Comparison of ENCODE assay signal across 21 cellular contexts in genomic region chr18:50422286-50422898, GRCh38. TPM values are rescaled to one million over a fixed set of nuclear protein-coding genes. Genes with fewer than 3 reads are reported as not detected.
DNase-seq lines count a peak whose midpoint lies in the region; ATAC-seq, FAIRE-seq and TF ChIP-seq lines count a peak whose summit lies in the region.
"Had no signal": no experiment of that assay in that cellular context is flagged by ENCODE, and none has a peak within 500 bp of the region (broad histone marks: within the 10 kb centered on the region; RNA-seq: fewer than 3 reads in every experiment).

No MANE protein-coding gene starts in this region.

- H3K36me3 Mint-ChIP-seq in astrocyte (ENCODE audit: low read depth, unreplicated experiment), result no peaks in the 10 kb centered on the region
- H3K36me3 Mint-ChIP-seq: CD14-positive monocyte; CD8-positive, alpha-beta T cell had no signal

- H3K27ac ChIP-seq in SK-N-SH (ENCODE audit: low read depth in 2 of 2, low read length in 1 of 2) (no peak overlapping the region), astrocyte (ENCODE audit: low read depth, low read length) (no peak overlapping the region), osteoblast (ENCODE audit: low read depth, low read length) (no peak overlapping the region)
- H3K27ac ChIP-seq: 22Rv1 had no signal

- peaks cover 6% of the 10 kb centered on the region for H3K9me3 Mint-ChIP-seq in astrocyte (ENCODE audit: unreplicated experiment)

- no peaks in the 10 kb centered on the region for H3K27me3 Mint-ChIP-seq in astrocyte (ENCODE audit: low read depth, unreplicated experiment)

- WGBS in SK-N-SH (ENCODE audit: low lambda C conversion rate), result 9% methylated on average over 2 of the region's 2 CpGs

- ATAC-seq in SK-N-SH treated with all-trans-retinoic acid at 6 μM for 48 hours (no peak), HG03520 (IDR thresholded peaks at IDR 0.05; ENCODE audit: unreplicated experiment) (no peak)
- ATAC-seq: CD8-positive, alpha-beta T cell had no signal

- no peaks in the 10 kb centered on the region for H3K9me3 ChIP-seq in SK-N-SH
- H3K9me3 ChIP-seq in astrocyte (ENCODE audit: insufficient read depth, low read depth, low read length), result peaks cover 3% of the 10 kb centered on the region
- no peaks in the 10 kb centered on the region for H3K9me3 ChIP-seq in osteoblast (ENCODE audit: low read depth, low read length)

- no peak for FAIRE-seq in astrocyte (lab: Jason Lieb, UNC)
- FAIRE-seq: D721Med, G401.6, GM12891, HTR-8/SVneo had no signal

- no peaks in the 10 kb centered on the region for H3K36me3 ChIP-seq in SK-N-SH (replicated peaks in 1 of 2; ENCODE audit: control insufficient read depth in 1 of 2, insufficient read depth in 2 of 2, low read length in 1 of 2)
- no peaks in the 10 kb centered on the region for H3K36me3 ChIP-seq in astrocyte (ENCODE audit: insufficient read depth, low read length)
- no peaks in the 10 kb centered on the region for H3K36me3 ChIP-seq in osteoblast (ENCODE audit: insufficient read depth, low read length)

- no peak overlapping the region for H3K4me3 ChIP-seq in SK-N-SH (ENCODE audit: low read depth in 2 of 2, low read length in 1 of 2)
- no peak overlapping the region for H3K4me3 ChIP-seq in astrocyte (ENCODE audit: insufficient read depth, low read depth, low read length)
- no peak overlapping the region for H3K4me3 ChIP-seq in fibroblast of pulmonary artery (replicated peaks; ENCODE audit: low read depth, low read length)
- no peak overlapping the region for H3K4me3 ChIP-seq in osteoblast (ENCODE audit: insufficient read depth, low read length)

- H3K79me2 ChIP-seq in SK-N-SH (ENCODE audit: insufficient read depth) (no peaks in the 10 kb centered on the region), astrocyte (ENCODE audit: insufficient read depth, low read length) (no peaks in the 10 kb centered on the region), osteoblast (ENCODE audit: insufficient read depth, low read length) (no peaks in the 10 kb centered on the region)

- H3K27ac Mint-ChIP-seq in astrocyte (ENCODE audit: unreplicated experiment), result no peak overlapping the region
- H3K27ac Mint-ChIP-seq: CD8-positive, alpha-beta T cell; H9 had no signal

- TF ChIP-seq CTCF in SK-N-SH (IDR thresholded peaks at IDR 0.05) (no peak), astrocyte (IDR thresholded peaks at IDR 0.05; ENCODE audit: insufficient read depth, low read depth, low read length) (no peak), fibroblast of pulmonary artery (IDR thresholded peaks at IDR 0.05; ENCODE audit: low read length, missing control alignments) (no peak), osteoblast (IDR thresholded peaks at IDR 0.05; ENCODE audit: extremely low read depth, low read depth, low read length) (no peak)

- no peak overlapping the region for H3K4me3 Mint-ChIP-seq in astrocyte (ENCODE audit: unreplicated experiment)
- H3K4me3 Mint-ChIP-seq: CD14-positive monocyte; CD8-positive, alpha-beta T cell; H9 had no signal

- H3K9ac ChIP-seq in SK-N-SH, result no peak overlapping the region
- H3K9ac ChIP-seq in astrocyte (ENCODE audit: low read length), result no peak overlapping the region

- no peaks in the 10 kb centered on the region for H3K4me1 Mint-ChIP-seq in astrocyte (ENCODE audit: low read depth, unreplicated experiment)
- H3K4me1 Mint-ChIP-seq: CD14-positive monocyte, H9 had no signal

- TF ChIP-seq EP300 in SK-N-SH (IDR thresholded peaks at IDR 0.05; ENCODE audit: borderline replicate concordance in 1 of 2, low read depth in 1 of 2, low read length in 1 of 2), result no peak

- TF ChIP-seq RAD21 in SK-N-SH (IDR thresholded peaks at IDR 0.05; ENCODE audit: low read length), result no peak

- H4K20me1 ChIP-seq in SK-N-SH (ENCODE audit: insufficient read depth) (no peaks in the 10 kb centered on the region), astrocyte (ENCODE audit: insufficient read depth, low read length) (no peaks in the 10 kb centered on the region), osteoblast (ENCODE audit: insufficient read depth, low read length) (no peaks in the 10 kb centered on the region)

- no peak for DNase-seq in SK-N-SH
- peak; percentile 10 for DNase-seq in astrocyte (ENCODE audit: low read depth)
- DNase-seq in fibroblast of pulmonary artery (ENCODE audit: low read depth), result peak; percentile 31
- peak; percentile 65 for DNase-seq in osteoblast (ENCODE audit: insufficient read length, low spot score, missing footprints)
- no peak for DNase-seq in NCI-H187 (lab: John Stamatoyannopoulos, UW)
- no peak for DNase-seq in nucleus accumbens (lab: John Stamatoyannopoulos, UW)
- DNase-seq: CD8-positive, alpha-beta T cell; COR-L47; DMS153; DMS79 treated with DMSO at 0.1 percent for 48 hours; EL; GOT3; H9 had no signal

- CTCF ChIA-PET in SK-N-SH (lab: Yijun Ruan, JAX), result interaction anchor here (2.5 kb wide), 1 partner anchor 65 kb away, joined by 7 read pairs; no protein-coding TSS in a partner anchor

- H2AFZ ChIP-seq in SK-N-SH (ENCODE audit: low read depth), result no peak overlapping the region
- H2AFZ ChIP-seq in astrocyte (ENCODE audit: low read depth, low read length), result no peak overlapping the region
- no peak overlapping the region for H2AFZ ChIP-seq in osteoblast (ENCODE audit: low read length)

- H3K4me2 ChIP-seq in SK-N-SH (no peak overlapping the region), astrocyte (ENCODE audit: low read length) (no peak overlapping the region), osteoblast (ENCODE audit: insufficient read depth, low read length) (no peak overlapping the region)

- H3K4me1 ChIP-seq in SK-N-SH (ENCODE audit: control insufficient read depth in 1 of 2, insufficient read depth in 2 of 2, low read depth in 1 of 2, low read length in 1 of 2), result no peaks in the 10 kb centered on the region
- H3K4me1 ChIP-seq in astrocyte (ENCODE audit: insufficient read depth, low read length), result no peaks in the 10 kb centered on the region
- no peaks in the 10 kb centered on the region for H3K4me1 ChIP-seq in osteoblast (ENCODE audit: insufficient read depth, low read length)

- H3K27me3 ChIP-seq in SK-N-SH (ENCODE audit: insufficient read depth), result no peaks in the 10 kb centered on the region
- peaks cover 6% of the 10 kb centered on the region for H3K27me3 ChIP-seq in astrocyte (ENCODE audit: insufficient read depth, low read length)
- no peaks in the 10 kb centered on the region for H3K27me3 ChIP-seq in osteoblast (ENCODE audit: insufficient read depth, low read length)

- H3F3A ChIP-seq in SK-N-SH (replicated peaks; ENCODE audit: insufficient read depth), result no peaks in the 10 kb centered on the region

- POLR2A ChIA-PET in SK-N-SH (lab: Yijun Ruan, JAX), result no interaction called here

- no peaks in the 10 kb centered on the region for H3K9me2 ChIP-seq in SK-N-SH

TF ChIP-seq in SK-N-SH treated with all-trans-retinoic acid at 6 μM for 48 hours, 23 proteins besides CTCF, POLR2A, EP300 and RAD21:
- TF ChIP-seq ISL1 (CRISPR knock-in tag; IDR thresholded peaks at IDR 0.05) (peak; percentile 43; the same call in 1 of the 2 replicates), BACH2 (CRISPR knock-in tag; IDR thresholded peaks at IDR 0.05; ENCODE audit: borderline replicate concordance) (no peak)

TF ChIP-seq in SK-N-SH, 30 proteins besides CTCF, POLR2A, EP300 and RAD21 (continues in another document):
- TF ChIP-seq REST (IDR thresholded peaks at IDR 0.05; ENCODE audit: low read depth, low read length) (no peak), TCF12 (IDR thresholded peaks at IDR 0.05) (no peak), RXRA (IDR thresholded peaks at IDR 0.05; ENCODE audit: borderline replicate concordance, low read depth) (no peak), EZH2phosphoT487 (IDR thresholded peaks at IDR 0.05; ENCODE audit: borderline replicate concordance, low read depth) (no peak), FOSL2 (IDR thresholded peaks at IDR 0.05; ENCODE audit: borderline replicate concordance, low read depth) (no peak), TAF1 (IDR thresholded peaks at IDR 0.05; ENCODE audit: borderline replicate concordance, low read depth, low read length) (no peak), MAX (IDR thresholded peaks at IDR 0.05; ENCODE audit: low read depth) (no peak), RFX5 (IDR thresholded peaks at IDR 0.05; ENCODE audit: low read length) (no peak)

RNA-seq across cellular contexts. Expression of gene SKA1, which starts 47.5 kb away (rescaled TPM):
- polyA plus RNA-seq in SK-N-SH (2012; rRNA removed), result 4.3 and 4.5 TPM in 2 replicates
- polyA plus RNA-seq in SK-N-SH (2012; cell fraction: cytosol; rRNA removed), result 5.4 and 6.1 TPM in 2 replicates
- 1.3 and 2.3 TPM in 2 replicates for polyA plus RNA-seq in SK-N-SH (2012; cell fraction: nucleus; rRNA removed)
- 1.2 and 2.6 TPM in 2 replicates for total RNA-seq in astrocyte
- 1.8 and 2.9 TPM in 2 replicates for total RNA-seq in osteoblast

Comparison
In these comparisons a context has a peak if more than half of its experiments do, and no peak if none do; other contexts are left out.
1. DNase-seq: peak in astrocyte (single experiment), fibroblast of pulmonary artery (single experiment) and osteoblast (single experiment); none in SK-N-SH (single experiment), NCI-H187 (0 of 2) and nucleus accumbens (0 of 56).